ENCODE assay signal across 8 cellular contexts in the genomic region with DNA sequence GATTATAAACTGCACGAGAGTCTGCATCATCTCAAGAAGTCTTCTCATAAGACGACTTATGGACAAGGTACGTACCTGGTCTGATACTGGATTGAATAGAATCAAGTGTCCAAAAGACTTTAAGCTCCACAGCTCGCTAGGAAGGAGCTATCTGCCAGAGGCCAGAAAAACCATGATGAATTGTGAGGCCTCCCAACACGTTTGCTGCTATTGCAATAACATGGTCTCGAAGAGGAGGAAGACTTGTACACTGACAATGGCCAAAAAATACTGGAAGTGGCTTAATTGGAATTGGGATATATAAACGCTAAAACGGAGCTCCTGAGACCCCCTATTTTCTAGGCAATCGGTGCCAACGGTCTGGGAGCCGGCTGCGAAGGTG. TPM values are rescaled to one million over a fixed set of nuclear protein-coding genes. Genes with fewer than 3 reads are reported as not detected.
DNase-seq lines count a peak whose midpoint lies in the region; ATAC-seq and TF ChIP-seq lines count a peak whose summit lies in the region.

No MANE protein-coding gene starts in this region.

- DNase-seq in ELR (ENCODE audit: low read depth) (peak; percentile 25), NB4 (ENCODE audit: low read depth) (no peak), cerebellar cortex (ENCODE audit: low spot score) (peak; percentile 56), T-helper 9 cell (no peak)

- no peaks in the 10 kb centered on the region for H3K9me3 ChIP-seq in mesodermal cell (ENCODE audit: control insufficient read depth, low read length)

- H3K4me3 ChIP-seq in NB4 (ENCODE audit: low read depth, low read length) (peak overlapping the region; percentile 86), mesodermal cell (ENCODE audit: extremely low read depth, insufficient read depth, low read length, poor library complexity, severe bottlenecking) (peak overlapping the region; percentile 63)

- 32 to 67% methylated on average over 6 to 12 of the region's 12 CpGs for WGBS in mesodermal cell (ENCODE audit: insufficient coverage in 2 of 2), 2 experiments

- H3K27ac ChIP-seq in mesodermal cell (ENCODE audit: low read depth, low read length, severe bottlenecking) = no peak overlapping the region

- no peaks in the 10 kb centered on the region for H3K36me3 ChIP-seq in mesodermal cell (ENCODE audit: control insufficient read depth, insufficient read depth, low read length)

- H3K4me1 ChIP-seq in mesodermal cell (ENCODE audit: control insufficient read depth, insufficient read depth, low read length, poor library complexity, severe bottlenecking) = peaks cover 3% of the 10 kb centered on the region

- ATAC-seq in HG02642 (IDR thresholded peaks at IDR 0.05; ENCODE audit: poor library complexity, unreplicated experiment) (no peak), GM21576 (IDR thresholded peaks at IDR 0.05; ENCODE audit: unreplicated experiment) (no peak), HG03108 (IDR thresholded peaks at IDR 0.05; ENCODE audit: unreplicated experiment) (no peak)

- TF ChIP-seq POLR2A in NB4 (IDR thresholded peaks at IDR 0.05; ENCODE audit: extremely low read depth, insufficient read length) = no peak

- no peak for TF ChIP-seq CTCF in NB4 (IDR thresholded peaks at IDR 0.05; ENCODE audit: low read depth, low read length)

RNA-seq across cellular contexts. Expression of gene DNAJC28, which starts 0.5 kb away (rescaled TPM):
- 1.7 TPM for polyA plus RNA-seq in mesodermal cell (2013, experiment 1 of 2)
- 3.1 TPM for polyA plus RNA-seq in mesodermal cell (2013, experiment 2 of 2)

RNA-seq across cellular contexts. Expression of gene TMEM50B, which starts 11.2 kb away (rescaled TPM):
- polyA plus RNA-seq in mesodermal cell (2013, experiment 1 of 2) = 33.5 TPM
- 31.2 TPM for polyA plus RNA-seq in mesodermal cell (2013, experiment 2 of 2)

RNA-seq across cellular contexts. Expression of gene GART, which starts 50.9 kb away (rescaled TPM):
- 82.2 TPM for polyA plus RNA-seq in mesodermal cell (2013, experiment 1 of 2)
- polyA plus RNA-seq in mesodermal cell (2013, experiment 2 of 2) = 67.0 TPM

RNA-seq across cellular contexts. Expression of gene SON, which starts 51.9 kb away (rescaled TPM):
- polyA plus RNA-seq in mesodermal cell (2013, experiment 1 of 2) = 159 TPM
- polyA plus RNA-seq in mesodermal cell (2013, experiment 2 of 2) = 149 TPM

Comparison
In these comparisons a context has a peak if more than half of its experiments do, and no peak if none do; other contexts are left out.
1. DNase-seq: peak in ELR (single experiment) and cerebellar cortex (single experiment); none in NB4 (single experiment) and T-helper 9 cell (single experiment).